In genomic region chr17:78425429-78425828, GRCh38 we compare ENCODE assay signal across 22 cellular contexts. TPM values are rescaled to one million over a fixed set of nuclear protein-coding genes. Genes with fewer than 3 reads are reported as not detected.
A peak's percentile ranks its signal among the peaks of the same experiment; 100 is the strongest.
DNase-seq lines count a peak whose midpoint lies in the region; ATAC-seq, FAIRE-seq and TF ChIP-seq lines count a peak whose summit lies in the region.
"Had no signal": no experiment of that assay in that cellular context is flagged by ENCODE, and none has a peak within 500 bp of the region (broad histone marks: within the 10 kb centered on the region; RNA-seq: fewer than 3 reads in every experiment).

No MANE protein-coding gene starts in this region.

- peak overlapping the region in 6 of 7 donors; percentile 60 to 88 (median 76) for H3K27ac Mint-ChIP-seq in CD14-positive monocyte
- H3K27ac Mint-ChIP-seq: B cell; CD4-positive, alpha-beta memory T cell; HFFc6 had no signal

- no peak for TF ChIP-seq RAD21 in IMR-90 (IDR thresholded peaks at IDR 0.05; ENCODE audit: low read length)
- no peak for TF ChIP-seq RAD21 in H1 (IDR thresholded peaks at IDR 0.05 in 1 of 2, conservative IDR thresholded peaks at IDR 0.05 in 1 of 2; ENCODE audit: low read depth in 2 of 2, low read length in 2 of 2)

- no peak overlapping the region for H3K4me3 Mint-ChIP-seq in CD14-positive monocyte
- H3K4me3 Mint-ChIP-seq: B cell; CD4-positive, alpha-beta memory T cell; HFFc6 had no signal

- H2BK5ac ChIP-seq in IMR-90 (ENCODE audit: low read depth, low read length, poor library complexity, severe bottlenecking) (no peak overlapping the region), H1 (ENCODE audit: low read depth, low read length) (no peak overlapping the region), neuronal stem cell (ENCODE audit: low read length) (no peak overlapping the region)

- CTCF ChIA-PET in IMR-90 (lab: Yijun Ruan, JAX), result no interaction called here
- CTCF ChIA-PET in H1 (lab: Charles Lee; ENCODE audit: partially characterized antibody), result interaction anchor here (0.6 to 13.7 kb wide), 7 partner anchors 17 to 175 kb away, joined by 3 to 257 read pairs (median 6); partner anchors contain the start of gene SOCS3

- H3K27me3 Mint-ChIP-seq in CD14-positive monocyte (ENCODE audit: low read depth in 3 of 3), result peaks cover 0 to 3% (median 0%) of the 10 kb centered on the region in 3 donors
- H3K27me3 Mint-ChIP-seq: B cell; CD4-positive, alpha-beta memory T cell had no signal

- H4K8ac ChIP-seq in IMR-90 (ENCODE audit: low read depth in 2 of 2, low read length in 2 of 2), result no peak overlapping the region
- 0 out of 2 replicates have a peak overlapping the region, but pooled peaks have one; percentile 37 for H4K8ac ChIP-seq in H1 (ENCODE audit: extremely low read depth, insufficient read depth, low read length)
- no peak overlapping the region for H4K8ac ChIP-seq in neuronal stem cell (ENCODE audit: low read depth, low read length)

- H2AK5ac ChIP-seq in IMR-90 (ENCODE audit: low read depth, low read length) (no peak overlapping the region; the same call in 1 of the 2 replicates), H1 (ENCODE audit: low read depth, low read length) (no peak overlapping the region), neuronal stem cell (ENCODE audit: low read depth, low read length) (no peak overlapping the region)

- H2BK15ac ChIP-seq in IMR-90 (ENCODE audit: low read depth, low read length) (no peak overlapping the region), H1 (ENCODE audit: low read length) (no peak overlapping the region), neuronal stem cell (ENCODE audit: low read length) (no peak overlapping the region)

- H3K23me2 ChIP-seq in H1 (ENCODE audit: low read depth, low read length), result no peaks in the 10 kb centered on the region; the same call in 1 of the 2 replicates

- no peak for TF ChIP-seq POLR2A in IMR-90 (IDR thresholded peaks at IDR 0.05; ENCODE audit: low read depth, low read length)
- TF ChIP-seq POLR2A in H1 (IDR thresholded peaks at IDR 0.05; ENCODE audit: control extremely low read depth in 1 of 2, low read depth in 2 of 2, low read length in 2 of 2), result no peak

- intact Hi-C loops in CD14-positive monocyte (cut with micrococcal nuclease) (loop anchor here (10.0 kb wide), 1 partner anchor 311 kb away; no protein-coding TSS in a partner anchor), IMR-90 (cut with micrococcal nuclease) (no loop called here)

- no peak overlapping the region for H2AK9ac ChIP-seq in IMR-90 (replicated peaks; ENCODE audit: low read depth, low read length, poor library complexity)

- H2BK120ac ChIP-seq in IMR-90 (ENCODE audit: low read depth, low read length), result no peak overlapping the region
- H2BK120ac ChIP-seq in H1 (replicated peaks; ENCODE audit: low read depth, low read length), result no peak overlapping the region
- no peak overlapping the region for H2BK120ac ChIP-seq in neuronal stem cell (ENCODE audit: low read depth, low read length)

- peaks cover 0 to 8% (median 0%) of the 10 kb centered on the region in 7 donors for H3K9me3 Mint-ChIP-seq in CD14-positive monocyte
- H3K9me3 Mint-ChIP-seq: CD4-positive, alpha-beta memory T cell; HFFc6 had no signal

- H2BK20ac ChIP-seq in IMR-90 (ENCODE audit: low read depth, low read length), result no peak overlapping the region
- H2BK20ac ChIP-seq in H1 (ENCODE audit: low read length), result no peak overlapping the region

- FAIRE-seq in H1 (lab: Jason Lieb, UNC), result no peak
- FAIRE-seq: GM19239, H54 had no signal

- peaks cover 3% of the 10 kb centered on the region; the same call in 1 of the 2 replicates for H3K9me1 ChIP-seq in IMR-90 (ENCODE audit: insufficient read depth, low read length)

- TF ChIP-seq EP300 in H1 (IDR thresholded peaks at IDR 0.05; ENCODE audit: borderline replicate concordance in 1 of 2, low read depth in 2 of 2, low read length in 2 of 2), result no peak

- H4K91ac ChIP-seq in IMR-90 (ENCODE audit: insufficient read depth, low read depth, low read length) (no peak overlapping the region), H1 (replicated peaks; ENCODE audit: insufficient read length, low read length) (no peak overlapping the region), neuronal stem cell (ENCODE audit: low read depth, low read length, poor library complexity) (no peak overlapping the region)

- H3K4me1 ChIP-seq in IMR-90 (ENCODE audit: control insufficient read depth, insufficient read depth, low read length) (peaks cover 16% of the 10 kb centered on the region; the same call in 1 of the 2 replicates), H1 (replicated peaks in 1 of 4; ENCODE audit: control insufficient read depth in 3 of 4, insufficient read depth in 4 of 4, low read length in 3 of 4) (peaks cover 0 to 7% (median 0%) of the 10 kb centered on the region in 4 experiments; a peak in 3 of 7 replicates), neuronal stem cell (ENCODE audit: control insufficient read depth in 2 of 2, insufficient read depth in 1 of 2, low read depth in 1 of 2, low read length in 2 of 2) (peaks cover 11 to 12% of the 10 kb centered on the region in 2 donors), osteoblast (ENCODE audit: insufficient read depth, low read length) (peaks cover 8% of the 10 kb centered on the region)

- H3K27me3 ChIP-seq in IMR-90 (ENCODE audit: control insufficient read depth, insufficient read depth, low read length) (no peaks in the 10 kb centered on the region), H1 (replicated peaks in 1 of 4; ENCODE audit: control insufficient read depth in 3 of 4, extremely low read depth in 1 of 4, insufficient read depth in 3 of 4, low read length in 3 of 4) (no peaks in the 10 kb centered on the region), neuronal stem cell (ENCODE audit: control insufficient read depth in 3 of 3, insufficient read depth in 3 of 3, low read depth in 1 of 3, low read length in 3 of 3) (no peaks in the 10 kb centered on the region), osteoblast (ENCODE audit: insufficient read depth, low read length) (no peaks in the 10 kb centered on the region)
- H3K27me3 ChIP-seq: MG63, SJSA1 had no signal

- in situ Hi-C loops in IMR-90 (cut with MboI; ENCODE audit: low sequenced_read_pairs), result loop anchor here (10.0 kb wide), 2 partner anchors 131 to 311 kb away; no protein-coding TSS in a partner anchor

- H3K14ac ChIP-seq in IMR-90 (replicated peaks; ENCODE audit: low read depth, low read length) (no peak overlapping the region), H1 (ENCODE audit: insufficient read length) (no peak overlapping the region), neuronal stem cell (ENCODE audit: low read length) (no peak overlapping the region)

- TF ChIP-seq CTCF in CD14-positive monocyte (IDR thresholded peaks at IDR 0.05), result no peak
- no peak for TF ChIP-seq CTCF in IMR-90 (conservative IDR thresholded peaks at IDR 0.05; ENCODE audit: low read depth, low read length)
- TF ChIP-seq CTCF in H1 (IDR thresholded peaks at IDR 0.05; ENCODE audit: control extremely low read depth in 1 of 3, insufficient read depth in 1 of 3, low read depth in 1 of 3, low read length in 3 of 3), result no peak
- TF ChIP-seq CTCF in osteoblast (IDR thresholded peaks at IDR 0.05; ENCODE audit: extremely low read depth, low read depth, low read length), result no peak

- WGBS in IMR-90 (ENCODE audit: extremely low coverage in 2 of 2, insufficient read length in 1 of 2), 2 experiments, result 85% methylated on average over 7 of the region's 17 CpGs; no CpG with 5 or more reads in 1 of the 2 experiments
- 92% methylated on average over 16 of the region's 17 CpGs; no CpG with 5 or more reads in 1 of the 2 experiments for WGBS in H1 (ENCODE audit: extremely low coverage in 1 of 2, insufficient coverage in 1 of 2, insufficient read length in 1 of 2, insufficient replicate concordance in 2 of 2, low coverage in 1 of 2, low lambda C conversion rate in 2 of 2, missing lambda C conversion rate in 1 of 2), 2 experiments
- WGBS in neuronal stem cell (ENCODE audit: extremely low coverage in 2 of 2, insufficient read length in 2 of 2, insufficient replicate concordance in 1 of 2), 2 donors, result no CpG with 5 or more reads among the region's 17 CpGs

- H3K18ac ChIP-seq in IMR-90 (ENCODE audit: low read depth, low read length), result no peak overlapping the region
- H3K18ac ChIP-seq in H1 (ENCODE audit: extremely low read depth, low read length), result no peak overlapping the region
- H3K18ac ChIP-seq in neuronal stem cell (ENCODE audit: low read length), result no peak overlapping the region

- POLR2A ChIA-PET in IMR-90 (lab: Charles Lee; ENCODE audit: unreplicated experiment) (no interaction called here), H1 (lab: Charles Lee; ENCODE audit: partially characterized antibody) (interaction anchor here (1.0 to 1.3 kb wide), 2 partner anchors 9 to 24 kb away, joined by 3 read pairs; no protein-coding TSS in a partner anchor)

- H3K9me3 ChIP-seq in IMR-90 (ENCODE audit: control insufficient read depth, insufficient read depth, low read length), result no peaks in the 10 kb centered on the region
- H3K9me3 ChIP-seq in H1 (ENCODE audit: insufficient read depth in 2 of 2, low read depth in 1 of 2, low read length in 1 of 2), result no peaks in the 10 kb centered on the region
- no peaks in the 10 kb centered on the region for H3K9me3 ChIP-seq in neuronal stem cell (replicated peaks in 1 of 2; ENCODE audit: control insufficient read depth in 2 of 2, insufficient read depth in 1 of 2, low read depth in 1 of 2, low read length in 2 of 2)
- H3K9me3 ChIP-seq in osteoblast (ENCODE audit: low read depth, low read length), result no peaks in the 10 kb centered on the region
- H3K9me3 ChIP-seq: MG63, SJSA1 had no signal

- H3K36me3 Mint-ChIP-seq in CD14-positive monocyte, result peaks cover 89 to 99% of the 10 kb centered on the region in 2 donors

- H3K4me3 ChIP-seq in IMR-90 (ENCODE audit: insufficient read depth, low read depth, low read length) (no peak overlapping the region), H1 (ENCODE audit: extremely low read depth in 1 of 4, insufficient read depth in 2 of 4, low read depth in 3 of 4, low read length in 4 of 4) (no peak overlapping the region), neuronal stem cell (ENCODE audit: low read length in 2 of 2) (no peak overlapping the region), osteoblast (ENCODE audit: insufficient read depth, low read length) (no peak overlapping the region)
- H3K4me3 ChIP-seq: MG63, SJSA1 had no signal

- DNase-seq in CD14-positive monocyte (ENCODE audit: low spot score) (no peak), IMR-90 (no peak), H1 (ENCODE audit: low read depth in 1 of 2, low spot score in 2 of 2) (no peak), neuronal stem cell (ENCODE audit: low spot score) (no peak), osteoblast (ENCODE audit: insufficient read length, low spot score, missing footprints) (no peak), NCI-H82 treated with DMSO at 0.1 percent for 48 hours (lab: John Stamatoyannopoulos, UW; ENCODE audit: unreplicated experiment) (no peak)
- DNase-seq in stimulated activated CD4-positive, alpha-beta T cell treated with anti-CD3 and anti-CD28 coated beads, Interleukin-1b, Interleukin-23, amount 100 ng/mL, for 48 hours, result no peak
- DNase-seq: Calu3; CD4-positive, alpha-beta memory T cell; HFFc6; Karpas-422; MG63; NCI-H1417; NCI-H187 treated with DMSO at 0.1 percent for 48 hours; NCI-H526 treated with DMSO at 0.1 percent for 48 hours; NK-92 treated with Interleukin-12 subunit alpha and Interleukin-12 subunit beta, amount 100 ng/mL, for 24 hours; OCI-M1 had no signal

- H3K56ac ChIP-seq in IMR-90 (ENCODE audit: extremely low read depth, insufficient read depth, low read length), result no peak overlapping the region
- no peak overlapping the region for H3K56ac ChIP-seq in H1 (replicated peaks; ENCODE audit: insufficient read length, low read depth, low read length)

- H3K4me2 ChIP-seq in IMR-90 (ENCODE audit: low read depth, low read length) (no peak overlapping the region), H1 (ENCODE audit: insufficient read depth in 1 of 2, low read depth in 2 of 2, low read length in 2 of 2) (no peak overlapping the region), neuronal stem cell (ENCODE audit: insufficient read depth, low read length, poor library complexity, severe bottlenecking) (no peak overlapping the region), osteoblast (ENCODE audit: insufficient read depth, low read length) (no peak overlapping the region)

- no peak overlapping the region for H3K27ac ChIP-seq in IMR-90 (ENCODE audit: insufficient read depth, low read length)
- no peak overlapping the region for H3K27ac ChIP-seq in H1 (ENCODE audit: low read depth, low read length)
- no peak overlapping the region for H3K27ac ChIP-seq in neuronal stem cell (replicated peaks; ENCODE audit: low read length)
- H3K27ac ChIP-seq in osteoblast (ENCODE audit: low read depth, low read length), result no peak overlapping the region
- H3K27ac ChIP-seq: SJSA1 had no signal

- dilution Hi-C loops in IMR-90 (cut with HindIII; ENCODE audit: low sequenced_read_pairs, unreplicated experiment), result no loop called here

- H3K79me2 ChIP-seq in H1 (ENCODE audit: control insufficient read depth in 1 of 2, insufficient read depth in 2 of 2, low read length in 2 of 2) (peaks cover 0 to 8% of the 10 kb centered on the region in 2 experiments; a peak in 1 of 4 replicates), osteoblast (ENCODE audit: insufficient read depth, low read length) (no peaks in the 10 kb centered on the region)

- peaks cover 16% of the 10 kb centered on the region for H3K4me1 Mint-ChIP-seq in CD14-positive monocyte

- H4K5ac ChIP-seq in IMR-90 (ENCODE audit: low read depth, low read length) (no peak overlapping the region), H1 (ENCODE audit: insufficient read length, low read depth, low read length) (no peak overlapping the region)

- H3K4ac ChIP-seq in IMR-90 (ENCODE audit: low read depth, low read length) (no peak overlapping the region), H1 (replicated peaks; ENCODE audit: insufficient read length, low read depth, low read length) (no peak overlapping the region), neuronal stem cell (ENCODE audit: low read length) (no peak overlapping the region)

- peaks cover 12% of the 10 kb centered on the region; the same call in 1 of the 2 replicates for H4K20me1 ChIP-seq in IMR-90 (ENCODE audit: insufficient read depth, low read length)
- H4K20me1 ChIP-seq in H1 (replicated peaks in 1 of 2; ENCODE audit: control insufficient read depth in 1 of 2, insufficient read depth in 2 of 2, low read length in 2 of 2), result peaks cover 2 to 8% of the 10 kb centered on the region in 2 experiments
- H4K20me1 ChIP-seq in osteoblast (ENCODE audit: insufficient read depth, low read length), result peaks cover 17% of the 10 kb centered on the region

- BruUV-seq in IMR-90 (replicated peaks; lab: Mats Ljungman, UMichigan), result no TSS peak

- H3K36me3 ChIP-seq in IMR-90 (ENCODE audit: control insufficient read depth, insufficient read depth, low read length), result peaks cover 56% of the 10 kb centered on the region
- peaks cover 9 to 28% (median 22%) of the 10 kb centered on the region in 4 experiments; a peak in 6 of 8 replicates for H3K36me3 ChIP-seq in H1 (ENCODE audit: control insufficient read depth in 2 of 4, insufficient read depth in 4 of 4, low read length in 3 of 4)
- H3K36me3 ChIP-seq in neuronal stem cell (replicated peaks in 1 of 2; ENCODE audit: control insufficient read depth in 2 of 2, insufficient read depth in 2 of 2, low read length in 2 of 2), result peaks cover 36 to 87% of the 10 kb centered on the region in 2 donors
- peaks cover 51% of the 10 kb centered on the region for H3K36me3 ChIP-seq in osteoblast (ENCODE audit: insufficient read depth, low read length)

- ATAC-seq in IMR-90 (ENCODE audit: low read depth) (no peak), HG03108 (IDR thresholded peaks at IDR 0.05; ENCODE audit: unreplicated experiment) (no peak)

- H3K9ac ChIP-seq in IMR-90 (ENCODE audit: low read depth, low read length) (no peak overlapping the region), H1 (replicated peaks in 1 of 4; ENCODE audit: extremely low read depth in 1 of 4, low read depth in 3 of 4, low read length in 3 of 4) (no peak overlapping the region), neuronal stem cell (ENCODE audit: low read depth, low read length, poor library complexity) (peak overlapping the region; percentile 74)

- H3K23ac ChIP-seq in IMR-90 (ENCODE audit: low read depth, low read length), result no peak overlapping the region
- H3K23ac ChIP-seq in H1 (ENCODE audit: insufficient read length), result no peak overlapping the region
- H3K23ac ChIP-seq in neuronal stem cell (ENCODE audit: low read depth, low read length, poor library complexity), result no peak overlapping the region

- H3K79me1 ChIP-seq in IMR-90 (ENCODE audit: low read depth in 1 of 2, low read length in 2 of 2) (peaks cover 3 to 43% of the 10 kb centered on the region in 2 experiments; a peak in 3 of 4 replicates), H1 (ENCODE audit: low read depth, low read length) (no peaks in the 10 kb centered on the region; the same call in 1 of the 2 replicates), neuronal stem cell (ENCODE audit: low read depth, low read length) (peaks cover 5% of the 10 kb centered on the region)

- H2AFZ ChIP-seq in IMR-90 (replicated peaks; ENCODE audit: low read length, poor library complexity) (no peak overlapping the region), H1 (ENCODE audit: low read length) (no peak overlapping the region), neuronal stem cell (ENCODE audit: low read length) (no peak overlapping the region), osteoblast (ENCODE audit: low read length) (no peak overlapping the region)

- H2BK12ac ChIP-seq in H1 (ENCODE audit: low read depth, low read length), result no peak overlapping the region
- no peak overlapping the region for H2BK12ac ChIP-seq in neuronal stem cell (ENCODE audit: low read length)

RNA-seq across cellular contexts. Expression of gene PGS1, which starts 47.0 kb away (rescaled TPM):
- polyA plus RNA-seq in CD14-positive monocyte (10 to 100 TPM; 26.0 to 28.0 TPM), IMR-90 (2012; rRNA removed) (35.5 and 43.2 TPM in 2 replicates), H1 (2011; rRNA removed) (46.7 and 69.3 TPM in 2 replicates)
- total RNA-seq in IMR-90 (2012; rRNA removed) (14.4 and 18.5 TPM in 2 replicates), osteoblast (34.4 and 39.5 TPM in 2 replicates)
- 26.3 and 45.8 TPM in 2 replicates for polyA plus RNA-seq in IMR-90 (2012; cell fraction: cytosol; rRNA removed)
- polyA plus RNA-seq in IMR-90 (2012; cell fraction: nucleus; rRNA removed; ENCODE audit: low replicate concordance), result 189 and 191 TPM in 2 replicates
- 56.7 and 60.0 TPM in 2 replicates for total RNA-seq in H1 (2021; fragmentation: NEBNext Ultra II Directional; extraction: Animal tissue kit (Norgen Biotek cat#: 25700))
- polyA plus RNA-seq in H1 (2011; cell fraction: cytosol; rRNA removed), result 69.5 TPM
- 180 TPM for polyA plus RNA-seq in H1 (2011; cell fraction: nucleus; rRNA removed)
- polyA plus RNA-seq in H1 (2012, experiment 1 of 2), result 38.8 to 53.2 TPM (median 48.6 TPM) in 4 replicates
- 42.4 TPM for polyA plus RNA-seq in H1 (2012, experiment 2 of 2)
- 34.5 TPM for polyA plus RNA-seq in H1 (2013, experiment 1 of 2)
- polyA plus RNA-seq in H1 (2013, experiment 2 of 2), result 33.4 TPM
- 49.7 and 65.7 TPM in 2 replicates for polyA minus RNA-seq in H1 (2011; rRNA and poly(A)+ RNA removed)
- 37.5 TPM for polyA minus RNA-seq in H1 (2011; cell fraction: cytosol; rRNA and poly(A)+ RNA removed)
- polyA minus RNA-seq in H1 (2011; cell fraction: nucleus; rRNA and poly(A)+ RNA removed), result 62.2 TPM
- 28.6 TPM for polyA plus RNA-seq in neuronal stem cell (2013, experiment 1 of 2)
- polyA plus RNA-seq in neuronal stem cell (2013, experiment 2 of 2), result 27.5 TPM
